Comparison of ENCODE assay signal across 9 cellular contexts in the genomic region with DNA sequence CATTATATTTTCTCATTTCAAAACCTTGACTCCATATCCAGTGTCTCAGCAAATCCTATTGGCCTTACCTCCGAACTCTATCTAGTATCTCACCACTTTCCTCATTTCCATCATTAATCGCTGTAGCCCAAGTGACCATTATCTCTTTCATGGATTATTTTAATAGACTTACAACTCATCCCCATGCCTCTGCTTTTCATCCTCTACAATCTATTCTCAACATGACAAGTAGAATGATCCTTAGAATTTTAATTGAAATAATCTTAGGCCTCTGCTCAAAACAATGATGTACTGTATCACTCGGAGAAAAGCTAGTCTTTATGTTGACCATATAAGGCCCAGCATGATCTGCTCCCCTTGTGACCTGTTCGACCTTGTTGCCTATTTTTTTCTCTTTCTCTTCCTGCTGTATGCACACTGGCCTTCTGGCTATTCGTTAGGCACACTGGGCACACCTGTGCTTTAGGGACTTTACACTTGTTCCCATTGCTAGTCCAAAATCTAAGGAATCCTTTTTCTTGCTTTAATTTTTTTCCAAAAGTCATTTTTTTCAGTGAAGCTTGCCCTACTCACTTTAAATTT. TPM values are rescaled to one million over a fixed set of nuclear protein-coding genes. Genes with fewer than 3 reads are reported as not detected.
DNase-seq lines count a peak whose midpoint lies in the region; ATAC-seq and TF ChIP-seq lines count a peak whose summit lies in the region.
"Had no signal": no experiment of that assay in that cellular context is flagged by ENCODE, and none has a peak within 500 bp of the region (broad histone marks: within the 10 kb centered on the region; RNA-seq: fewer than 3 reads in every experiment).

No MANE protein-coding gene starts in this region.

- peak overlapping the region; percentile 5 to 54 for H3K9ac ChIP-seq in colonic mucosa (ENCODE audit: low read depth in 2 of 2, low read length in 2 of 2)

- H3K36me3 Mint-ChIP-seq in neural crest cell (ENCODE audit: low read depth): peaks cover 8% of the 10 kb centered on the region

- H3K4me2 ChIP-seq in DOHH2 (ENCODE audit: low read length): peak overlapping the region; percentile 94

- H4K20me1 ChIP-seq in DOHH2 (ENCODE audit: control insufficient read depth, insufficient read depth, low read depth, low read length): no peaks in the 10 kb centered on the region

- peak overlapping the region; percentile 68 for H3K4me3 ChIP-seq in DOHH2 (ENCODE audit: low read length)
- no peak overlapping the region for H3K4me3 ChIP-seq in colonic mucosa
- H3K4me3 ChIP-seq: esophagus muscularis mucosa had no signal

- H3K36me3 ChIP-seq in DOHH2 (ENCODE audit: control insufficient read depth, low read length) (peaks cover 23% of the 10 kb centered on the region), colonic mucosa (no peaks in the 10 kb centered on the region)

- H3K9me3 ChIP-seq in DOHH2 (ENCODE audit: control insufficient read depth, insufficient read depth, low read length) (no peaks in the 10 kb centered on the region), colonic mucosa (no peaks in the 10 kb centered on the region)
- H3K9me3 ChIP-seq: esophagus muscularis mucosa had no signal

- ATAC-seq in HG03108 (IDR thresholded peaks at IDR 0.05; ENCODE audit: unreplicated experiment) (peak; percentile 34), GM21515 (IDR thresholded peaks at IDR 0.05; ENCODE audit: unreplicated experiment) (no peak)

- intact Hi-C loops in colonic mucosa (cut with DNase I): no loop called here

- H3K4me1 Mint-ChIP-seq in neural crest cell: peaks cover 40% of the 10 kb centered on the region

- H3K27me3 Mint-ChIP-seq in neural crest cell (ENCODE audit: low read depth): no peaks in the 10 kb centered on the region

- TF ChIP-seq CTCF in DOHH2 (IDR thresholded peaks at IDR 0.05; ENCODE audit: low read depth, low read length, poor library complexity, severe bottlenecking) (no peak), colonic mucosa (IDR thresholded peaks at IDR 0.05) (no peak), neural crest cell (conservative IDR thresholded peaks at IDR 0.05) (no peak)

- no peaks in the 10 kb centered on the region for H3K9me2 ChIP-seq in DOHH2 (replicated peaks; ENCODE audit: control insufficient read depth, low read length)

- peaks cover 20% of the 10 kb centered on the region for H3F3A ChIP-seq in DOHH2 (ENCODE audit: control insufficient read depth, insufficient read depth)

- peaks cover 95% of the 10 kb centered on the region for H3K79me2 ChIP-seq in DOHH2 (ENCODE audit: control insufficient read depth, low read length)

- H3K27me3 ChIP-seq in DOHH2 (ENCODE audit: control insufficient read depth, low read length) (no peaks in the 10 kb centered on the region), colonic mucosa (no peaks in the 10 kb centered on the region)
- H3K27me3 ChIP-seq: esophagus muscularis mucosa had no signal

- DNase-seq in colonic mucosa: no peak
- DNase-seq in neural crest cell (ENCODE audit: low read depth, low spot score): no peak
- no peak for DNase-seq in mesenteric fat pad (ENCODE audit: low spot score)
- DNase-seq in GF-D8 (lab: John Stamatoyannopoulos, UW): no peak
- no peak for DNase-seq in COLO668 (lab: John Stamatoyannopoulos, UW; ENCODE audit: unreplicated experiment)

- peaks cover 3% of the 10 kb centered on the region for H3K9me3 Mint-ChIP-seq in neural crest cell

- H3K4me1 ChIP-seq in DOHH2 (ENCODE audit: control insufficient read depth, low read length): peaks cover 93% of the 10 kb centered on the region
- H3K4me1 ChIP-seq in colonic mucosa: peaks cover 6% of the 10 kb centered on the region

- H3K27ac ChIP-seq in DOHH2 (ENCODE audit: low read depth, low read length) (peak overlapping the region; percentile 80), colonic mucosa (peak overlapping the region; percentile 79)

- peak overlapping the region; percentile 13 for H3K27ac Mint-ChIP-seq in neural crest cell (ENCODE audit: unreplicated experiment)

- H3K4me3 Mint-ChIP-seq in neural crest cell: peak overlapping the region; percentile 3

RNA-seq across cellular contexts. Expression of a gene that starts 21.4 kb away (rescaled TPM):
- total RNA-seq in colonic mucosa: 10 to 100 TPM in 1 of 2 donors, 1 to 10 TPM in 1; 6.6 to 14.6 TPM
- total RNA-seq in neural crest cell: 14.7 and 16.6 TPM in 2 replicates
- total RNA-seq in mesenteric fat pad: 19.5 TPM

RNA-seq across cellular contexts. Expression of a gene that starts 52.8 kb away (rescaled TPM):
- total RNA-seq in colonic mucosa: 10 to 100 TPM in 1 of 2 donors, 1 to 10 TPM in 1; 5.4 to 16.8 TPM
- not detected in 2 replicates for total RNA-seq in neural crest cell
- 18.2 TPM for total RNA-seq in mesenteric fat pad
